Comparison of ENCODE assay signal across 1 cellular context in the genomic region with DNA sequence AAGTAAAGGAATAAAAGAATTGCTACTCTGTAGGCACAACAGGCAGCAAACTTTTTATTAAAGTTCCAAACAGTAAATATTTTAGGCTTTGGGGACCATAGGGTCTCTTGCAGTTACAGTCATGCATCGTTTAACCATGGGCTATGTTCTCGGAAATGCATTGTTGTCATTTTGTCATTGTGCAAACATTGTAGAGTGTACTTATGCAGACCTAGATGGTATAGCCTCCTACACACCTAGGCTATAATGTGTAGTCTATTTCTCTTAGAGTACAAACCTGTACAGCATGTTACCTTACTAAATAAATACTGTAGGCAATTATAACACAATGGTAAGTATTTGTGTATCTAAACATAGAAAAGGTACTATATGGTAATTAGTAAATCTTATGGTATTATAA.
TF ChIP-seq lines count a peak whose summit lies in the region.

No MANE protein-coding gene starts in this region.

TF ChIP-seq in HepG2, 621 proteins besides CTCF, POLR2A, EP300 and RAD21 (continued from another document and continues in another):
- TF ChIP-seq ZNF597 (CRISPR knock-in tag; IDR thresholded peaks at IDR 0.05), result no peak
- peak; percentile 56; the same call in 1 of the 2 replicates for TF ChIP-seq ZBTB20 (CRISPR knock-in tag; IDR thresholded peaks at IDR 0.05; ENCODE audit: borderline replicate concordance, low read depth)
- no peak for TF ChIP-seq ZHX1 (CRISPR knock-in tag; IDR thresholded peaks at IDR 0.05; ENCODE audit: low read depth)
- TF ChIP-seq, protein P1, sequence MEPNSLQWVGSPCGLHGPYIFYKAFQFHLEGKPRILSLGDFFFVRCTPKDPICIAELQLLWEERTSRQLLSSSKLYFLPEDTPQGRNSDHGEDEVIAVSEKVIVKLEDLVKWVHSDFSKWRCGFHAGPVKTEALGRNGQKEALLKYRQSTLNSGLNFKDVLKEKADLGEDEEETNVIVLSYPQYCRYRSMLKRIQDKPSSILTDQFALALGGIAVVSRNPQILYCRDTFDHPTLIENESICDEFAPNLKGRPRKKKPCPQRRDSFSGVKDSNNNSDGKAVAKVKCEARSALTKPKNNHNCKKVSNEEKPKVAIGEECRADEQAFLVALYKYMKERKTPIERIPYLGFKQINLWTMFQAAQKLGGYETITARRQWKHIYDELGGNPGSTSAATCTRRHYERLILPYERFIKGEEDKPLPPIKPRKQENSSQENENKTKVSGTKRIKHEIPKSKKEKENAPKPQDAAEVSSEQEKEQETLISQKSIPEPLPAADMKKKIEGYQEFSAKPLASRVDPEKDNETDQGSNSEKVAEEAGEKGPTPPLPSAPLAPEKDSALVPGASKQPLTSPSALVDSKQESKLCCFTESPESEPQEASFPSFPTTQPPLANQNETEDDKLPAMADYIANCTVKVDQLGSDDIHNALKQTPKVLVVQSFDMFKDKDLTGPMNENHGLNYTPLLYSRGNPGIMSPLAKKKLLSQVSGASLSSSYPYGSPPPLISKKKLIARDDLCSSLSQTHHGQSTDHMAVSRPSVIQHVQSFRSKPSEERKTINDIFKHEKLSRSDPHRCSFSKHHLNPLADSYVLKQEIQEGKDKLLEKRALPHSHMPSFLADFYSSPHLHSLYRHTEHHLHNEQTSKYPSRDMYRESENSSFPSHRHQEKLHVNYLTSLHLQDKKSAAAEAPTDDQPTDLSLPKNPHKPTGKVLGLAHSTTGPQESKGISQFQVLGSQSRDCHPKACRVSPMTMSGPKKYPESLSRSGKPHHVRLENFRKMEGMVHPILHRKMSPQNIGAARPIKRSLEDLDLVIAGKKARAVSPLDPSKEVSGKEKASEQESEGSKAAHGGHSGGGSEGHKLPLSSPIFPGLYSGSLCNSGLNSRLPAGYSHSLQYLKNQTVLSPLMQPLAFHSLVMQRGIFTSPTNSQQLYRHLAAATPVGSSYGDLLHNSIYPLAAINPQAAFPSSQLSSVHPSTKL (CRISPR knock-in tag; IDR thresholded peaks at IDR 0.05), result peak; percentile 37
- TF ChIP-seq RARA (CRISPR knock-in tag; IDR thresholded peaks at IDR 0.05), result 0 out of 2 replicates have a peak, but pooled peaks have one; percentile 6
- TF ChIP-seq FOXA3 (CRISPR knock-in tag; IDR thresholded peaks at IDR 0.05), result peak; percentile 45; the same call in 1 of the 2 replicates
- TF ChIP-seq HOMEZ (CRISPR knock-in tag; IDR thresholded peaks at IDR 0.05; ENCODE audit: low read depth), result peak; percentile 91; the same call in 1 of the 2 replicates
- no peak for TF ChIP-seq REXO4 (CRISPR knock-in tag; IDR thresholded peaks at IDR 0.05; ENCODE audit: borderline replicate concordance)
- no peak for TF ChIP-seq HOXD1 (CRISPR knock-in tag; IDR thresholded peaks at IDR 0.05)
- no peak for TF ChIP-seq SOX13 (IDR thresholded peaks at IDR 0.05)
- TF ChIP-seq SOX13 (CRISPR knock-in tag; conservative IDR thresholded peaks at IDR 0.05 in 1 of 2, IDR thresholded peaks at IDR 0.05 in 1 of 2), result peak in 1 of 2 experiments; percentile 28; a peak in 1 of 4 replicates
- TF ChIP-seq, protein P2, sequence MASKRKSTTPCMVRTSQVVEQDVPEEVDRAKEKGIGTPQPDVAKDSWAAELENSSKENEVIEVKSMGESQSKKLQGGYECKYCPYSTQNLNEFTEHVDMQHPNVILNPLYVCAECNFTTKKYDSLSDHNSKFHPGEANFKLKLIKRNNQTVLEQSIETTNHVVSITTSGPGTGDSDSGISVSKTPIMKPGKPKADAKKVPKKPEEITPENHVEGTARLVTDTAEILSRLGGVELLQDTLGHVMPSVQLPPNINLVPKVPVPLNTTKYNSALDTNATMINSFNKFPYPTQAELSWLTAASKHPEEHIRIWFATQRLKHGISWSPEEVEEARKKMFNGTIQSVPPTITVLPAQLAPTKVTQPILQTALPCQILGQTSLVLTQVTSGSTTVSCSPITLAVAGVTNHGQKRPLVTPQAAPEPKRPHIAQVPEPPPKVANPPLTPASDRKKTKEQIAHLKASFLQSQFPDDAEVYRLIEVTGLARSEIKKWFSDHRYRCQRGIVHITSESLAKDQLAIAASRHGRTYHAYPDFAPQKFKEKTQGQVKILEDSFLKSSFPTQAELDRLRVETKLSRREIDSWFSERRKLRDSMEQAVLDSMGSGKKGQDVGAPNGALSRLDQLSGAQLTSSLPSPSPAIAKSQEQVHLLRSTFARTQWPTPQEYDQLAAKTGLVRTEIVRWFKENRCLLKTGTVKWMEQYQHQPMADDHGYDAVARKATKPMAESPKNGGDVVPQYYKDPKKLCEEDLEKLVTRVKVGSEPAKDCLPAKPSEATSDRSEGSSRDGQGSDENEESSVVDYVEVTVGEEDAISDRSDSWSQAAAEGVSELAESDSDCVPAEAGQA (IDR thresholded peaks at IDR 0.05; ENCODE audit: low read depth), result no peak
- TF ChIP-seq, protein P2 (CRISPR knock-in tag; IDR thresholded peaks at IDR 0.05; ENCODE audit: borderline replicate concordance), result no peak
- TF ChIP-seq SOX6 (IDR thresholded peaks at IDR 0.05), result no peak
- TF ChIP-seq SOX6 (CRISPR knock-in tag; IDR thresholded peaks at IDR 0.05), result peak; percentile 10; the same call in 1 of the 2 replicates
- no peak for TF ChIP-seq GZF1 (CRISPR knock-in tag; IDR thresholded peaks at IDR 0.05)
- no peak for TF ChIP-seq YY1 (IDR thresholded peaks at IDR 0.05; ENCODE audit: insufficient read depth, insufficient replicate concordance, low read depth, low read length)
- TF ChIP-seq FOXP1 (IDR thresholded peaks at IDR 0.05), result no peak
- peak; percentile 57 for TF ChIP-seq FOXP1 (CRISPR knock-in tag; IDR thresholded peaks at IDR 0.05)
- TF ChIP-seq, protein P3, sequence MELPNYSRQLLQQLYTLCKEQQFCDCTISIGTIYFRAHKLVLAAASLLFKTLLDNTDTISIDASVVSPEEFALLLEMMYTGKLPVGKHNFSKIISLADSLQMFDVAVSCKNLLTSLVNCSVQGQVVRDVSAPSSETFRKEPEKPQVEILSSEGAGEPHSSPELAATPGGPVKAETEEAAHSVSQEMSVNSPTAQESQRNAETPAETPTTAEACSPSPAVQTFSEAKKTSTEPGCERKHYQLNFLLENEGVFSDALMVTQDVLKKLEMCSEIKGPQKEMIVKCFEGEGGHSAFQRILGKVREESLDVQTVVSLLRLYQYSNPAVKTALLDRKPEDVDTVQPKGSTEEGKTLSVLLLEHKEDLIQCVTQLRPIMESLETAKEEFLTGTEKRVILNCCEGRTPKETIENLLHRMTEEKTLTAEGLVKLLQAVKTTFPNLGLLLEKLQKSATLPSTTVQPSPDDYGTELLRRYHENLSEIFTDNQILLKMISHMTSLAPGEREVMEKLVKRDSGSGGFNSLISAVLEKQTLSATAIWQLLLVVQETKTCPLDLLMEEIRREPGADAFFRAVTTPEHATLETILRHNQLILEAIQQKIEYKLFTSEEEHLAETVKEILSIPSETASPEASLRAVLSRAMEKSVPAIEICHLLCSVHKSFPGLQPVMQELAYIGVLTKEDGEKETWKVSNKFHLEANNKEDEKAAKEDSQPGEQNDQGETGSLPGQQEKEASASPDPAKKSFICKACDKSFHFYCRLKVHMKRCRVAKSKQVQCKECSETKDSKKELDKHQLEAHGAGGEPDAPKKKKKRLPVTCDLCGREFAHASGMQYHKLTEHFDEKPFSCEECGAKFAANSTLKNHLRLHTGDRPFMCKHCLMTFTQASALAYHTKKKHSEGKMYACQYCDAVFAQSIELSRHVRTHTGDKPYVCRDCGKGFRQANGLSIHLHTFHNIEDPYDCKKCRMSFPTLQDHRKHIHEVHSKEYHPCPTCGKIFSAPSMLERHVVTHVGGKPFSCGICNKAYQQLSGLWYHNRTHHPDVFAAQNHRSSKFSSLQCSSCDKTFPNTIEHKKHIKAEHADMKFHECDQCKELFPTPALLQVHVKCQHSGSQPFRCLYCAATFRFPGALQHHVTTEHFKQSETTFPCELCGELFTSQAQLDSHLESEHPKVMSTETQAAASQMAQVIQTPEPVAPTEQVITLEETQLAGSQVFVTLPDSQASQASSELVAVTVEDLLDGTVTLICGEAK (IDR thresholded peaks at IDR 0.05), result no peak
- TF ChIP-seq, protein P3 (CRISPR knock-in tag; IDR thresholded peaks at IDR 0.05), result no peak
- peak; percentile 61 for TF ChIP-seq SAP130 (CRISPR knock-in tag; IDR thresholded peaks at IDR 0.05; ENCODE audit: low read depth)
